ENCODE assay signal across 36 cellular contexts in the genomic region with DNA sequence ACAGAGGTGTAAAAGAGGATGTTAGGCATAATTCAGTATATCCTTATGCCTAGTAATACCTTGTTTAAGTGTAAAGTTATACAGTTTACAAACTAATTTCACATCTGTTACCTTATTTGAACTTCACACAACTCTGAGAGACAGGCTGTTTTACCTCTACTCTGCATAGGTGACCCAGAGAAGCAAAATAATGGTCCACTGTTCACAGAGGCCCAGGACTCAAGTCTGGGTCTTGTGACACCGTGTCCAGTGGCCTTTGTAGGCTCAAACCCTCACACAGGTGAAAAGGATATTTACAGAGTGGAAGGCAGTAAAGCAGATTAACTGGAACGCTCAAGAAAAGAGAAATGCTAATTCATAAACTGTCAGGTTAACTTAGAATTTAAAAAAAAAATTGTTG.
"Had no signal": no experiment of that assay in that cellular context is flagged by ENCODE, and none has a peak within 500 bp of the region (broad histone marks: within the 10 kb centered on the region; RNA-seq: fewer than 3 reads in every experiment).

No MANE protein-coding gene starts in this region.

- DNase-seq: activated B cell treated with CpG ODN at 0.5 μM for 24 hours; activated CD4-positive, alpha-beta memory T cell treated with anti-CD3 and anti-CD28 coated beads for 36 hours; activated CD4-positive, alpha-beta T cell treated with anti-CD3 and anti-CD28 coated beads for 4 hours; activated CD4-positive, alpha-beta T cell treated with anti-CD3 and anti-CD28 coated beads, Interleukin-2, amount 10 ng/mL, durations not matched to agents 24 days and 14 days; activated CD4-positive, alpha-beta T cell treated with anti-CD3 and anti-CD28 coated beads, Interleukin-2, amount 50 U/mL, for 1 hour; activated CD4-positive, alpha-beta T cell treated with anti-CD3 and anti-CD28 coated beads, Interleukin-2, amount 50 U/mL, for 4 hours; activated CD4-positive, CD25-positive, alpha-beta regulatory T cell treated with anti-CD3 and anti-CD28 coated beads, Interleukin-2, amount 50 U/mL, for 72 hours; activated CD8-positive, alpha-beta memory T cell treated with anti-CD3 and anti-CD28 coated beads, Interleukin-2, amount 50 U/mL, for 4 hours; activated CD8-positive, alpha-beta T cell treated with anti-CD3 and anti-CD28 coated beads for 36 hours; activated effector memory CD4-positive, alpha-beta T cell treated with anti-CD3 and anti-CD28 coated beads, Interleukin-2, amount 50 U/mL, for 16 hours; activated gamma-delta T cell treated with Interleukin-2 at 50 U/mL for 16 hours; activated naive CD4-positive, alpha-beta T cell; activated naive CD4-positive, alpha-beta T cell treated with anti-CD3 and anti-CD28 coated beads for 36 hours; activated naive CD4-positive, alpha-beta T cell treated with anti-CD3 and anti-CD28 coated beads, Interleukin-2, amount 50 U/mL, for 16 hours; activated naive CD8-positive, alpha-beta T cell treated with anti-CD3 and anti-CD28 coated beads for 36 hours; activated T-cell treated with anti-CD3 and anti-CD28 coated beads for 4 hours; activated T-cell treated with anti-CD3 and anti-CD28 coated beads, Interleukin-2, amount 50 U/mL, for 1 hour; activated T-cell treated with anti-CD3 and anti-CD28 coated beads, Interleukin-2, amount 50 U/mL, for 4 hours; activated T-cell treated with anti-CD3 and anti-CD28 coated beads, Interleukin-2, amount 50 U/mL, for 72 hours; adrenal gland; amniotic stem cell; aorta; caudate nucleus; cerebellar nuclear complex; T-helper 2 cell; T-helper 9 cell had no signal

- ATAC-seq: activated CD8-positive, alpha-beta T cell treated with anti-CD3 and anti-CD28 coated beads for 36 hours; activated naive CD4-positive, alpha-beta T cell treated with anti-CD3 and anti-CD28 coated beads, Interleukin-2, amount 50 U/mL, for 72 hours; activated T-cell treated with anti-CD3 and anti-CD28 coated beads, Interleukin-2, amount 50 U/mL, for 4 hours; activated T-cell treated with anti-CD3 and anti-CD28 coated beads, Interleukin-2, amount 50 U/mL, for 72 hours; activated T-helper 17 cell treated with anti-CD3 and anti-CD28 coated beads, Interleukin-2, amount 50 U/mL, for 72 hours had no signal

- H3K4me1 ChIP-seq: adrenal gland had no signal

- H3K27ac ChIP-seq: adrenal gland, cardiac muscle cell, VCaP had no signal

- H3K27me3 ChIP-seq: adrenal gland, cardiac muscle cell had no signal

- H3K4me1 Mint-ChIP-seq: activated CD4-positive, alpha-beta T cell treated with anti-CD3 and anti-CD28 coated beads, Interleukin-2, amount 10 ng/mL, durations not matched to agents 24 days and 14 days; activated naive CD8-positive, alpha-beta T cell treated with anti-CD3 and anti-CD28 coated beads for 36 hours; activated T-helper 17 cell treated with anti-CD3 and anti-CD28 coated beads, Interleukin-2, amount 50 U/mL, for 72 hours; brain; central memory CD8-positive, alpha-beta T cell had no signal

- H3K9me3 Mint-ChIP-seq: activated B cell treated with CpG ODN at 0.5 μM for 24 hours; activated CD4-positive, alpha-beta T cell treated with anti-CD3 and anti-CD28 coated beads, Interleukin-2, amount 10 ng/mL, durations not matched to agents 24 days and 14 days; activated CD8-positive, alpha-beta T cell treated with anti-CD3 and anti-CD28 coated beads for 36 hours; activated naive CD4-positive, alpha-beta T cell treated with anti-CD3 and anti-CD28 coated beads for 36 hours; activated naive CD4-positive, alpha-beta T cell treated with anti-CD3 and anti-CD28 coated beads, Interleukin-2, amount 50 U/mL, for 72 hours; activated naive CD8-positive, alpha-beta T cell treated with anti-CD3 and anti-CD28 coated beads for 36 hours; activated T-cell treated with anti-CD3 and anti-CD28 coated beads, Interleukin-2, amount 50 U/mL, for 4 hours; activated T-cell treated with anti-CD3 and anti-CD28 coated beads, Interleukin-2, amount 50 U/mL, for 72 hours; activated T-helper 1 cell treated with anti-CD3 and anti-CD28 coated beads, Interleukin-12 subunit alpha, Interleukin-12 subunit beta, Interleukin-2, Interleukin-4 antibody, amounts not matched to agents 30 ng/mL and 10 ng/mL and 1 ng/mL, durations not matched to agents 14 hours and 24 hours and 36 hours; activated T-helper 17 cell treated with anti-CD3 and anti-CD28 coated beads, Interleukin-2, amount 50 U/mL, for 72 hours; central memory CD8-positive, alpha-beta T cell; T-helper 1 cell treated with Interleukin-12 subunit alpha and Interleukin-12 subunit beta and Interleukin-4 antibody, amounts not matched to agents 30 μg/mL and 1 μg/mL, for 36 hours; T-helper 2 cell treated with Interferon-gamma antibody and Interleukin-4, amounts not matched to agents 5 μg/mL and 100 μg/mL, for 36 hours had no signal

- H3K36me3 ChIP-seq: adrenal gland, cardiac muscle cell had no signal

- H3K9me3 ChIP-seq: adrenal gland had no signal

- H3K4me3 ChIP-seq: adrenal gland, cardiac muscle cell had no signal

- H3K4me3 Mint-ChIP-seq: activated B cell treated with CpG ODN at 0.5 μM for 24 hours; activated CD4-positive, alpha-beta memory T cell treated with anti-CD3 and anti-CD28 coated beads for 36 hours; activated CD4-positive, alpha-beta T cell treated with anti-CD3 and anti-CD28 coated beads, Interleukin-2, amount 10 ng/mL, durations not matched to agents 24 days and 14 days; activated CD8-positive, alpha-beta T cell treated with anti-CD3 and anti-CD28 coated beads for 36 hours; activated naive CD4-positive, alpha-beta T cell treated with anti-CD3 and anti-CD28 coated beads for 36 hours; activated naive CD8-positive, alpha-beta T cell treated with anti-CD3 and anti-CD28 coated beads for 36 hours; activated T-cell treated with anti-CD3 and anti-CD28 coated beads, Interleukin-2, amount 50 U/mL, for 4 hours; activated T-cell treated with anti-CD3 and anti-CD28 coated beads, Interleukin-2, amount 50 U/mL, for 72 hours; activated T-helper 1 cell treated with anti-CD3 and anti-CD28 coated beads, Interleukin-12 subunit alpha, Interleukin-12 subunit beta, Interleukin-2, Interleukin-4 antibody, amounts not matched to agents 30 ng/mL and 10 ng/mL and 1 ng/mL, durations not matched to agents 14 hours and 24 hours and 36 hours; activated T-helper 17 cell treated with anti-CD3 and anti-CD28 coated beads, Interleukin-2, amount 50 U/mL, for 72 hours; brain; central memory CD8-positive, alpha-beta T cell; T-helper 1 cell treated with Interleukin-12 subunit alpha and Interleukin-12 subunit beta and Interleukin-4 antibody, amounts not matched to agents 30 μg/mL and 1 μg/mL, for 36 hours; T-helper 2 cell treated with Interferon-gamma antibody and Interleukin-4, amounts not matched to agents 5 μg/mL and 100 μg/mL, for 36 hours had no signal

- H3K27ac Mint-ChIP-seq: activated B cell treated with CpG ODN at 0.5 μM for 24 hours; activated CD4-positive, alpha-beta T cell treated with anti-CD3 and anti-CD28 coated beads, Interleukin-2, amount 10 ng/mL, durations not matched to agents 24 days and 14 days; activated CD8-positive, alpha-beta T cell treated with anti-CD3 and anti-CD28 coated beads for 36 hours; activated naive CD4-positive, alpha-beta T cell treated with anti-CD3 and anti-CD28 coated beads for 36 hours; activated naive CD4-positive, alpha-beta T cell treated with anti-CD3 and anti-CD28 coated beads, Interleukin-2, amount 50 U/mL, for 72 hours; activated naive CD8-positive, alpha-beta T cell treated with anti-CD3 and anti-CD28 coated beads for 36 hours; activated T-cell treated with anti-CD3 and anti-CD28 coated beads, Interleukin-2, amount 50 U/mL, for 72 hours; activated T-helper 1 cell treated with anti-CD3 and anti-CD28 coated beads, Interleukin-12 subunit alpha, Interleukin-12 subunit beta, Interleukin-2, Interleukin-4 antibody, amounts not matched to agents 30 ng/mL and 10 ng/mL and 1 ng/mL, durations not matched to agents 14 hours and 24 hours and 36 hours; activated T-helper 17 cell treated with anti-CD3 and anti-CD28 coated beads, Interleukin-2, amount 50 U/mL, for 72 hours; brain; T-helper 1 cell treated with Interleukin-12 subunit alpha and Interleukin-12 subunit beta and Interleukin-4 antibody, amounts not matched to agents 30 μg/mL and 1 μg/mL, for 36 hours; T-helper 2 cell treated with Interferon-gamma antibody and Interleukin-4, amounts not matched to agents 5 μg/mL and 100 μg/mL, for 36 hours had no signal

- H3K36me3 Mint-ChIP-seq: activated CD4-positive, alpha-beta memory T cell treated with anti-CD3 and anti-CD28 coated beads for 36 hours; activated naive CD4-positive, alpha-beta T cell treated with anti-CD3 and anti-CD28 coated beads, Interleukin-2, amount 50 U/mL, for 72 hours; activated naive CD8-positive, alpha-beta T cell treated with anti-CD3 and anti-CD28 coated beads for 36 hours; brain had no signal

- FAIRE-seq: TTC549 had no signal
